11 cellular contexts compared by ENCODE assay signal in genomic region chr12:56374726-56375597, GRCh38.
DNase-seq lines count a peak whose midpoint lies in the region; ATAC-seq and TF ChIP-seq lines count a peak whose summit lies in the region.
"Had no signal": no experiment of that assay in that cellular context is flagged by ENCODE, and none has a peak within 500 bp of the region (broad histone marks: within the 10 kb centered on the region; RNA-seq: fewer than 3 reads in every experiment).

No MANE protein-coding gene starts in this region.

- H3K27me3 Mint-ChIP-seq in nephron progenitor cell (ENCODE audit: low read depth, poor library complexity), result peaks cover 21% of the 10 kb centered on the region

- DNase-seq in MV-4-11 (lab: John Stamatoyannopoulos, UW) (peak; percentile 49), nephron progenitor cell (no peak), NCI-H345 treated with DMSO at 0.1 percent for 48 hours (lab: John Stamatoyannopoulos, UW; ENCODE audit: unreplicated experiment) (no peak), DMS 273 treated with DMSO at 0.1 percent for 48 hours (lab: John Stamatoyannopoulos, UW) (no peak), EL (no peak)
- DNase-seq: activated CD4-positive, alpha-beta T cell treated with anti-CD3 and anti-CD28 coated beads, Interleukin-2, amount 10 ng/mL, durations not matched to agents 24 days and 14 days; activated naive CD4-positive, alpha-beta T cell treated with Interleukin-2 at 50 U/mL for 16 hours; SIG-M5 had no signal

- H3K36me3 Mint-ChIP-seq in nephron progenitor cell (ENCODE audit: low read depth), result peaks cover 7% of the 10 kb centered on the region

- peaks cover 30% of the 10 kb centered on the region for H3K9me3 Mint-ChIP-seq in nephron progenitor cell

- H3K4me1 Mint-ChIP-seq in nephron progenitor cell, result peaks cover 23% of the 10 kb centered on the region
- H3K4me1 Mint-ChIP-seq: activated CD4-positive, alpha-beta T cell treated with anti-CD3 and anti-CD28 coated beads, Interleukin-2, amount 10 ng/mL, durations not matched to agents 24 days and 14 days had no signal

- TF ChIP-seq CTCF in nephron progenitor cell (IDR thresholded peaks at IDR 0.05), result no peak

- peak overlapping the region; percentile 42 for H3K4me3 Mint-ChIP-seq in nephron progenitor cell
- H3K4me3 Mint-ChIP-seq: activated CD4-positive, alpha-beta T cell treated with anti-CD3 and anti-CD28 coated beads, Interleukin-2, amount 10 ng/mL, durations not matched to agents 24 days and 14 days had no signal

- H3K27ac Mint-ChIP-seq in nephron progenitor cell, result no peak overlapping the region
- H3K27ac Mint-ChIP-seq: activated CD4-positive, alpha-beta T cell treated with anti-CD3 and anti-CD28 coated beads, Interleukin-2, amount 10 ng/mL, durations not matched to agents 24 days and 14 days had no signal

- ATAC-seq in GM18907 (IDR thresholded peaks at IDR 0.05; ENCODE audit: unreplicated experiment) (peak; percentile 33), HG02623 (IDR thresholded peaks at IDR 0.05; ENCODE audit: unreplicated experiment) (peak; percentile 32), HG03571 (IDR thresholded peaks at IDR 0.05; ENCODE audit: unreplicated experiment) (no peak)
